In genomic region chr15:98809273-98809672, GRCh38 we compare ENCODE assay signal across 19 cellular contexts.
DNase-seq lines count a peak whose midpoint lies in the region; ATAC-seq and TF ChIP-seq lines count a peak whose summit lies in the region.
"Had no signal": no experiment of that assay in that cellular context is flagged by ENCODE, and none has a peak within 500 bp of the region (broad histone marks: within the 10 kb centered on the region; RNA-seq: fewer than 3 reads in every experiment).

No MANE protein-coding gene starts in this region.

- DNase-seq in MG63 (peak; percentile 75), cerebellar cortex (ENCODE audit: low spot score) (peak; percentile 87), islet precursor cell (peak; percentile 40), thoracic aorta (ENCODE audit: low spot score) (no peak), mucosa of gallbladder (ENCODE audit: low spot score) (no peak), DMS114 treated with DMSO at 0.1 percent for 48 hours (lab: John Stamatoyannopoulos, UW; ENCODE audit: unreplicated experiment) (no peak)
- DNase-seq: activated CD4-positive, alpha-beta T cell treated with anti-CD3 and anti-CD28 coated beads for 36 hours; CD4-positive, CD25-positive, alpha-beta regulatory T cell; effector CD8-positive, alpha-beta T cell; erythroblast; left cardiac atrium; mesendoderm; NCI-H146; NCI-H2107; stimulated activated CD4-positive, alpha-beta T cell treated with anti-CD3 and anti-CD28 coated beads, Interleukin-1b, Interleukin-23, amount 100 ng/mL, for 48 hours; stimulated activated CD8-positive, alpha-beta memory T cell treated with anti-CD3 and anti-CD28 coated beads, Interleukin-4, amount 100 ng/mL, for 48 hours had no signal

- no peak for TF ChIP-seq CTCF in thoracic aorta (IDR thresholded peaks at IDR 0.05)

- H3K27ac ChIP-seq in thoracic aorta: no peak overlapping the region
- H3K27ac ChIP-seq: HL-60 had no signal

- H3K4me1 ChIP-seq in thoracic aorta (ENCODE audit: control insufficient read depth in 1 of 2, low read depth in 2 of 2): peaks cover 18 to 60% of the 10 kb centered on the region in 2 donors

- H3K9me3 ChIP-seq in MG63 (no peaks in the 10 kb centered on the region), thoracic aorta (no peaks in the 10 kb centered on the region)

- ATAC-seq in thoracic aorta (ENCODE audit: insufficient number of reproducible peaks, low FRiP score, low read depth) (no peak), HG03196 (IDR thresholded peaks at IDR 0.05; ENCODE audit: unreplicated experiment) (no peak)
- ATAC-seq: activated CD4-positive, alpha-beta T cell treated with anti-CD3 and anti-CD28 coated beads for 36 hours had no signal

- H3K36me3 ChIP-seq in MG63: no peaks in the 10 kb centered on the region
- H3K36me3 ChIP-seq in thoracic aorta: no peaks in the 10 kb centered on the region

- H3K27me3 ChIP-seq in MG63 (no peaks in the 10 kb centered on the region), thoracic aorta (replicated peaks; ENCODE audit: insufficient read depth) (no peaks in the 10 kb centered on the region)

- no peak overlapping the region for H3K4me3 ChIP-seq in MG63
- peak overlapping the region; percentile 42 for H3K4me3 ChIP-seq in thoracic aorta
- H3K4me3 ChIP-seq: smooth muscle cell had no signal

Comparison
In these comparisons a context has a peak if more than half of its experiments do, and no peak if none do; other contexts are left out.
1. DNase-seq: peak in MG63 (single experiment), cerebellar cortex (single experiment) and islet precursor cell (single experiment); none in thoracic aorta (single experiment), mucosa of gallbladder (single experiment) and DMS114 treated with DMSO at 0.1 percent for 48 hours (single experiment).